ENCODE assay signal across 1 cellular context in the genomic region with DNA sequence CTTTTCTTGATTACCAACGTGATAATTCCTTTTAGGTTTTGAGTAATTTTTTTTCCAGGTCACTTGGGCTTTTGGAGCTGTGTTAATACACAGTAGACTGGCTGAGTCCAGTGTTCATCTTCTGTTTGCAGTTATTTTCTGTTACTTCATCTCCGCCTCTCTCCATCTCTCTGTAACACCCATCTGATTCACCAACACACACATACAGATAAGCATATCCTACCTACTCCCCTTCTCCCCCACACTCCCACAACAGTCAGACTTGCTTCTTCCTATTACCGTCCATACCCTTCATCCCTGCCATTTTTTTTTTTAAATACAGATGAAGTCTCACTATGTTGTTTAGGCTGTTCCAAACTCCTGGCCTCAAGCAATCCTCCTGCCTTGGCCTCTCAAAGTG.
TF ChIP-seq lines count a peak whose summit lies in the region.

No MANE protein-coding gene starts in this region.

TF ChIP-seq in K562, 482 proteins besides CTCF, POLR2A, EP300 and RAD21 (continued from another document and continues in another):
- TF ChIP-seq, protein P1, sequence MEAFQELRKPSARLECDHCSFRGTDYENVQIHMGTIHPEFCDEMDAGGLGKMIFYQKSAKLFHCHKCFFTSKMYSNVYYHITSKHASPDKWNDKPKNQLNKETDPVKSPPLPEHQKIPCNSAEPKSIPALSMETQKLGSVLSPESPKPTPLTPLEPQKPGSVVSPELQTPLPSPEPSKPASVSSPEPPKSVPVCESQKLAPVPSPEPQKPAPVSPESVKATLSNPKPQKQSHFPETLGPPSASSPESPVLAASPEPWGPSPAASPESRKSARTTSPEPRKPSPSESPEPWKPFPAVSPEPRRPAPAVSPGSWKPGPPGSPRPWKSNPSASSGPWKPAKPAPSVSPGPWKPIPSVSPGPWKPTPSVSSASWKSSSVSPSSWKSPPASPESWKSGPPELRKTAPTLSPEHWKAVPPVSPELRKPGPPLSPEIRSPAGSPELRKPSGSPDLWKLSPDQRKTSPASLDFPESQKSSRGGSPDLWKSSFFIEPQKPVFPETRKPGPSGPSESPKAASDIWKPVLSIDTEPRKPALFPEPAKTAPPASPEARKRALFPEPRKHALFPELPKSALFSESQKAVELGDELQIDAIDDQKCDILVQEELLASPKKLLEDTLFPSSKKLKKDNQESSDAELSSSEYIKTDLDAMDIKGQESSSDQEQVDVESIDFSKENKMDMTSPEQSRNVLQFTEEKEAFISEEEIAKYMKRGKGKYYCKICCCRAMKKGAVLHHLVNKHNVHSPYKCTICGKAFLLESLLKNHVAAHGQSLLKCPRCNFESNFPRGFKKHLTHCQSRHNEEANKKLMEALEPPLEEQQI (IDR thresholded peaks at IDR 0.05) = 0 out of 2 replicates have a peak, but pooled peaks have one; percentile 28
- TF ChIP-seq CBFA2T2 (conservative IDR thresholded peaks at IDR 0.05) = peak; percentile 86
- peak in 1 of 3 experiments; percentile 45 for TF ChIP-seq YY1 (IDR thresholded peaks at IDR 0.05; ENCODE audit: borderline replicate concordance in 1 of 3, control insufficient read depth in 1 of 3, extremely low read depth in 1 of 3, insufficient read depth in 3 of 3, insufficient read length in 1 of 3, insufficient replicate concordance in 2 of 3, low read depth in 1 of 3, low read length in 2 of 3)
- TF ChIP-seq ZNF589 (CRISPR knock-in tag; IDR thresholded peaks at IDR 0.05; ENCODE audit: low read depth) = no peak
- TF ChIP-seq, protein P2, sequence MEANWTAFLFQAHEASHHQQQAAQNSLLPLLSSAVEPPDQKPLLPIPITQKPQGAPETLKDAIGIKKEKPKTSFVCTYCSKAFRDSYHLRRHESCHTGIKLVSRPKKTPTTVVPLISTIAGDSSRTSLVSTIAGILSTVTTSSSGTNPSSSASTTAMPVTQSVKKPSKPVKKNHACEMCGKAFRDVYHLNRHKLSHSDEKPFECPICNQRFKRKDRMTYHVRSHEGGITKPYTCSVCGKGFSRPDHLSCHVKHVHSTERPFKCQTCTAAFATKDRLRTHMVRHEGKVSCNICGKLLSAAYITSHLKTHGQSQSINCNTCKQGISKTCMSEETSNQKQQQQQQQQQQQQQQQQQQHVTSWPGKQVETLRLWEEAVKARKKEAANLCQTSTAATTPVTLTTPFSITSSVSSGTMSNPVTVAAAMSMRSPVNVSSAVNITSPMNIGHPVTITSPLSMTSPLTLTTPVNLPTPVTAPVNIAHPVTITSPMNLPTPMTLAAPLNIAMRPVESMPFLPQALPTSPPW (CRISPR knock-in tag; IDR thresholded peaks at IDR 0.05) = peak; percentile 65; the same call in 1 of the 2 replicates
- TF ChIP-seq HDAC2 (IDR thresholded peaks at IDR 0.05) = peak; percentile 74
- TF ChIP-seq, protein P3, sequence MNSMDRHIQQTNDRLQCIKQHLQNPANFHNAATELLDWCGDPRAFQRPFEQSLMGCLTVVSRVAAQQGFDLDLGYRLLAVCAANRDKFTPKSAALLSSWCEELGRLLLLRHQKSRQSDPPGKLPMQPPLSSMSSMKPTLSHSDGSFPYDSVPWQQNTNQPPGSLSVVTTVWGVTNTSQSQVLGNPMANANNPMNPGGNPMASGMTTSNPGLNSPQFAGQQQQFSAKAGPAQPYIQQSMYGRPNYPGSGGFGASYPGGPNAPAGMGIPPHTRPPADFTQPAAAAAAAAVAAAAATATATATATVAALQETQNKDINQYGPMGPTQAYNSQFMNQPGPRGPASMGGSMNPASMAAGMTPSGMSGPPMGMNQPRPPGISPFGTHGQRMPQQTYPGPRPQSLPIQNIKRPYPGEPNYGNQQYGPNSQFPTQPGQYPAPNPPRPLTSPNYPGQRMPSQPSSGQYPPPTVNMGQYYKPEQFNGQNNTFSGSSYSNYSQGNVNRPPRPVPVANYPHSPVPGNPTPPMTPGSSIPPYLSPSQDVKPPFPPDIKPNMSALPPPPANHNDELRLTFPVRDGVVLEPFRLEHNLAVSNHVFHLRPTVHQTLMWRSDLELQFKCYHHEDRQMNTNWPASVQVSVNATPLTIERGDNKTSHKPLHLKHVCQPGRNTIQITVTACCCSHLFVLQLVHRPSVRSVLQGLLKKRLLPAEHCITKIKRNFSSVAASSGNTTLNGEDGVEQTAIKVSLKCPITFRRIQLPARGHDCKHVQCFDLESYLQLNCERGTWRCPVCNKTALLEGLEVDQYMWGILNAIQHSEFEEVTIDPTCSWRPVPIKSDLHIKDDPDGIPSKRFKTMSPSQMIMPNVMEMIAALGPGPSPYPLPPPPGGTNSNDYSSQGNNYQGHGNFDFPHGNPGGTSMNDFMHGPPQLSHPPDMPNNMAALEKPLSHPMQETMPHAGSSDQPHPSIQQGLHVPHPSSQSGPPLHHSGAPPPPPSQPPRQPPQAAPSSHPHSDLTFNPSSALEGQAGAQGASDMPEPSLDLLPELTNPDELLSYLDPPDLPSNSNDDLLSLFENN (IDR thresholded peaks at IDR 0.05; ENCODE audit: low read depth in 2 of 2, low read length in 2 of 2) = peak in 1 of 2 experiments; percentile 57; a peak in 1 of 4 replicates
- TF ChIP-seq GATAD2B (IDR thresholded peaks at IDR 0.05; ENCODE audit: borderline replicate concordance) = 0 out of 2 replicates have a peak, but pooled peaks have one; percentile 13
- TF ChIP-seq TCF3 (CRISPR knock-in tag; IDR thresholded peaks at IDR 0.05) = peak; percentile 82
- no peak for TF ChIP-seq ZNF253 (CRISPR knock-in tag; conservative IDR thresholded peaks at IDR 0.05)
- TF ChIP-seq, protein P4, sequence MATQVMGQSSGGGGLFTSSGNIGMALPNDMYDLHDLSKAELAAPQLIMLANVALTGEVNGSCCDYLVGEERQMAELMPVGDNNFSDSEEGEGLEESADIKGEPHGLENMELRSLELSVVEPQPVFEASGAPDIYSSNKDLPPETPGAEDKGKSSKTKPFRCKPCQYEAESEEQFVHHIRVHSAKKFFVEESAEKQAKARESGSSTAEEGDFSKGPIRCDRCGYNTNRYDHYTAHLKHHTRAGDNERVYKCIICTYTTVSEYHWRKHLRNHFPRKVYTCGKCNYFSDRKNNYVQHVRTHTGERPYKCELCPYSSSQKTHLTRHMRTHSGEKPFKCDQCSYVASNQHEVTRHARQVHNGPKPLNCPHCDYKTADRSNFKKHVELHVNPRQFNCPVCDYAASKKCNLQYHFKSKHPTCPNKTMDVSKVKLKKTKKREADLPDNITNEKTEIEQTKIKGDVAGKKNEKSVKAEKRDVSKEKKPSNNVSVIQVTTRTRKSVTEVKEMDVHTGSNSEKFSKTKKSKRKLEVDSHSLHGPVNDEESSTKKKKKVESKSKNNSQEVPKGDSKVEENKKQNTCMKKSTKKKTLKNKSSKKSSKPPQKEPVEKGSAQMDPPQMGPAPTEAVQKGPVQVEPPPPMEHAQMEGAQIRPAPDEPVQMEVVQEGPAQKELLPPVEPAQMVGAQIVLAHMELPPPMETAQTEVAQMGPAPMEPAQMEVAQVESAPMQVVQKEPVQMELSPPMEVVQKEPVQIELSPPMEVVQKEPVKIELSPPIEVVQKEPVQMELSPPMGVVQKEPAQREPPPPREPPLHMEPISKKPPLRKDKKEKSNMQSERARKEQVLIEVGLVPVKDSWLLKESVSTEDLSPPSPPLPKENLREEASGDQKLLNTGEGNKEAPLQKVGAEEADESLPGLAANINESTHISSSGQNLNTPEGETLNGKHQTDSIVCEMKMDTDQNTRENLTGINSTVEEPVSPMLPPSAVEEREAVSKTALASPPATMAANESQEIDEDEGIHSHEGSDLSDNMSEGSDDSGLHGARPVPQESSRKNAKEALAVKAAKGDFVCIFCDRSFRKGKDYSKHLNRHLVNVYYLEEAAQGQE (CRISPR knock-in tag; IDR thresholded peaks at IDR 0.05; ENCODE audit: low read depth) = no peak
- TF ChIP-seq, protein P5, sequence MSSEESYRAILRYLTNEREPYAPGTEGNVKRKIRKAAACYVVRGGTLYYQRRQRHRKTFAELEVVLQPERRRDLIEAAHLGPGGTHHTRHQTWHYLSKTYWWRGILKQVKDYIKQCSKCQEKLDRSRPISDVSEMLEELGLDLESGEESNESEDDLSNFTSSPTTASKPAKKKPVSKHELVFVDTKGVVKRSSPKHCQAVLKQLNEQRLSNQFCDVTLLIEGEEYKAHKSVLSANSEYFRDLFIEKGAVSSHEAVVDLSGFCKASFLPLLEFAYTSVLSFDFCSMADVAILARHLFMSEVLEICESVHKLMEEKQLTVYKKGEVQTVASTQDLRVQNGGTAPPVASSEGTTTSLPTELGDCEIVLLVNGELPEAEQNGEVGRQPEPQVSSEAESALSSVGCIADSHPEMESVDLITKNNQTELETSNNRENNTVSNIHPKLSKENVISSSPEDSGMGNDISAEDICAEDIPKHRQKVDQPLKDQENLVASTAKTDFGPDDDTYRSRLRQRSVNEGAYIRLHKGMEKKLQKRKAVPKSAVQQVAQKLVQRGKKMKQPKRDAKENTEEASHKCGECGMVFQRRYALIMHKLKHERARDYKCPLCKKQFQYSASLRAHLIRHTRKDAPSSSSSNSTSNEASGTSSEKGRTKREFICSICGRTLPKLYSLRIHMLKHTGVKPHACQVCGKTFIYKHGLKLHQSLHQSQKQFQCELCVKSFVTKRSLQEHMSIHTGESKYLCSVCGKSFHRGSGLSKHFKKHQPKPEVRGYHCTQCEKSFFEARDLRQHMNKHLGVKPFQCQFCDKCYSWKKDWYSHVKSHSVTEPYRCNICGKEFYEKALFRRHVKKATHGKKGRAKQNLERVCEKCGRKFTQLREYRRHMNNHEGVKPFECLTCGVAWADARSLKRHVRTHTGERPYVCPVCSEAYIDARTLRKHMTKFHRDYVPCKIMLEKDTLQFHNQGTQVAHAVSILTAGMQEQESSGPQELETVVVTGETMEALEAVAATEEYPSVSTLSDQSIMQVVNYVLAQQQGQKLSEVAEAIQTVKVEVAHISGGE (CRISPR knock-in tag; IDR thresholded peaks at IDR 0.05) = peak in 1 of 3 experiments; percentile 36; a peak in 1 of 6 replicates
- TF ChIP-seq ZNF316 (IDR thresholded peaks at IDR 0.05) = no peak
- TF ChIP-seq, protein P6, sequence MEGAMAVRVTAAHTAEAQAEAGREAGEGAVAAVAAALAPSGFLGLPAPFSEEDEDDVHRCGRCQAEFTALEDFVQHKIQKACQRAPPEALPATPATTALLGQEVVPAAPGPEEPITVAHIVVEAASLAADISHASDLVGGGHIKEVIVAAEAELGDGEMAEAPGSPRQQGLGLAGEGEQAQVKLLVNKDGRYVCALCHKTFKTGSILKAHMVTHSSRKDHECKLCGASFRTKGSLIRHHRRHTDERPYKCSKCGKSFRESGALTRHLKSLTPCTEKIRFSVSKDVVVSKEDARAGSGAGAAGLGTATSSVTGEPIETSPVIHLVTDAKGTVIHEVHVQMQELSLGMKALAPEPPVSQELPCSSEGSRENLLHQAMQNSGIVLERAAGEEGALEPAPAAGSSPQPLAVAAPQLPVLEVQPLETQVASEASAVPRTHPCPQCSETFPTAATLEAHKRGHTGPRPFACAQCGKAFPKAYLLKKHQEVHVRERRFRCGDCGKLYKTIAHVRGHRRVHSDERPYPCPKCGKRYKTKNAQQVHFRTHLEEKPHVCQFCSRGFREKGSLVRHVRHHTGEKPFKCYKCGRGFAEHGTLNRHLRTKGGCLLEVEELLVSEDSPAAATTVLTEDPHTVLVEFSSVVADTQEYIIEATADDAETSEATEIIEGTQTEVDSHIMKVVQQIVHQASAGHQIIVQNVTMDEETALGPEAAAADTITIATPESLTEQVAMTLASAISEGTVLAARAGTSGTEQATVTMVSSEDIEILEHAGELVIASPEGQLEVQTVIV (CRISPR knock-in tag; IDR thresholded peaks at IDR 0.05; ENCODE audit: borderline replicate concordance) = no peak
- TF ChIP-seq SMAD4 (CRISPR knock-in tag; conservative IDR thresholded peaks at IDR 0.05) = peak; percentile 48
- TF ChIP-seq ZEB2 (IDR thresholded peaks at IDR 0.05) = peak; percentile 78; the same call in 1 of the 2 replicates
- peak; percentile 83 for TF ChIP-seq TAL1 (IDR thresholded peaks at IDR 0.05)
- TF ChIP-seq ZNF584 (CRISPR knock-in tag; IDR thresholded peaks at IDR 0.05; ENCODE audit: low read depth) = no peak
- TF ChIP-seq EHMT2 (IDR thresholded peaks at IDR 0.05) = peak; percentile 88
- no peak for TF ChIP-seq KDM2B (CRISPR knock-in tag; IDR thresholded peaks at IDR 0.05)
- TF ChIP-seq, protein P7, sequence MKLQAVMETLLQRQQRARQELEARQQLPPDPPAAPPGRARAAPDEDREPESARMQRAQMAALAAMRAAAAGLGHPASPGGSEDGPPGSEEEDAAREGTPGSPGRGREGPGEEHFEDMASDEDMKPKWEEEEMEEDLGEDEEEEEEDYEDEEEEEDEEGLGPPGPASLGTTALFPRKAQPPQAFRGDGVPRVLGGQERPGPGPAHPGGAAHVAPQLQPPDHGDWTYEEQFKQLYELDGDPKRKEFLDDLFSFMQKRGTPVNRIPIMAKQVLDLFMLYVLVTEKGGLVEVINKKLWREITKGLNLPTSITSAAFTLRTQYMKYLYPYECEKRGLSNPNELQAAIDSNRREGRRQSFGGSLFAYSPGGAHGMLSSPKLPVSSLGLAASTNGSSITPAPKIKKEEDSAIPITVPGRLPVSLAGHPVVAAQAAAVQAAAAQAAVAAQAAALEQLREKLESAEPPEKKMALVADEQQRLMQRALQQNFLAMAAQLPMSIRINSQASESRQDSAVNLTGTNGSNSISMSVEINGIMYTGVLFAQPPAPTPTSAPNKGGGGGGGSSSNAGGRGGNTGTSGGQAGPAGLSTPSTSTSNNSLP (IDR thresholded peaks at IDR 0.05; ENCODE audit: borderline replicate concordance, low read depth, low read length) = 0 out of 2 replicates have a peak, but pooled peaks have one; percentile 23
- peak in 1 of 2 experiments; percentile 35; a peak in 1 of 4 replicates for TF ChIP-seq MAZ (CRISPR knock-in tag; conservative IDR thresholded peaks at IDR 0.05 in 1 of 2, IDR thresholded peaks at IDR 0.05 in 1 of 2)
- TF ChIP-seq NR4A1 (CRISPR knock-in tag; IDR thresholded peaks at IDR 0.05) = no peak
- no peak for TF ChIP-seq NR4A1 (tag; IDR thresholded peaks at IDR 0.05)
- no peak for TF ChIP-seq POLR2G (IDR thresholded peaks at IDR 0.05; ENCODE audit: low read depth, low read length)
- TF ChIP-seq GABPA (tag; conservative IDR thresholded peaks at IDR 0.05; ENCODE audit: low read depth) = no peak
- TF ChIP-seq CEBPB (tag; IDR thresholded peaks at IDR 0.05) = peak; percentile 39; the same call in 1 of the 2 replicates
- TF ChIP-seq PHB2 (IDR thresholded peaks at IDR 0.05; ENCODE audit: low read depth) = peak; percentile 49; the same call in 1 of the 2 replicates
- peak; percentile 73 for TF ChIP-seq FOXM1 (IDR thresholded peaks at IDR 0.05; ENCODE audit: low read depth)
- no peak for TF ChIP-seq FOXM1 (CRISPR knock-in tag; IDR thresholded peaks at IDR 0.05; ENCODE audit: low read depth)
- no peak for TF ChIP-seq XRCC4 (IDR thresholded peaks at IDR 0.05; ENCODE audit: extremely low read depth, insufficient read depth, insufficient read length)
- TF ChIP-seq SOX6 (IDR thresholded peaks at IDR 0.05) = peak; percentile 64; the same call in 1 of the 2 replicates
- TF ChIP-seq MAFK (IDR thresholded peaks at IDR 0.05; ENCODE audit: low read length) = 0 out of 2 replicates have a peak, but pooled peaks have one; percentile 3
- TF ChIP-seq HDAC1 (IDR thresholded peaks at IDR 0.05) = peak in 1 of 2 experiments; percentile 76; a peak in 2 of 4 replicates
- TF ChIP-seq KLF16 (IDR thresholded peaks at IDR 0.05) = peak; percentile 88
- peak in 1 of 2 experiments; percentile 65; a peak in 2 of 4 replicates for TF ChIP-seq TBL1XR1 (IDR thresholded peaks at IDR 0.05; ENCODE audit: low read length in 2 of 2)
- TF ChIP-seq ARID1B (IDR thresholded peaks at IDR 0.05) = peak; percentile 96
- TF ChIP-seq RNF2 (IDR thresholded peaks at IDR 0.05) = peak; percentile 57; the same call in 1 of the 2 replicates
- peak; percentile 17 for TF ChIP-seq HDAC3 (IDR thresholded peaks at IDR 0.05; ENCODE audit: borderline replicate concordance, partially characterized antibody)
- peak; percentile 85 for TF ChIP-seq TEAD4 (IDR thresholded peaks at IDR 0.05; ENCODE audit: low read length)
- no peak for TF ChIP-seq TEAD4 (CRISPR knock-in tag; IDR thresholded peaks at IDR 0.05; ENCODE audit: borderline replicate concordance)
- TF ChIP-seq HLTF (IDR thresholded peaks at IDR 0.05) = 0 out of 2 replicates have a peak, but pooled peaks have one; percentile 17
- no peak for TF ChIP-seq ZNF561 (CRISPR knock-in tag; conservative IDR thresholded peaks at IDR 0.05)
- peak; percentile 86 for TF ChIP-seq NCOR1 (IDR thresholded peaks at IDR 0.05)
- TF ChIP-seq SMARCA4 (IDR thresholded peaks at IDR 0.05) = peak; percentile 95
